1 cellular context compared by ENCODE assay signal in the genomic region with DNA sequence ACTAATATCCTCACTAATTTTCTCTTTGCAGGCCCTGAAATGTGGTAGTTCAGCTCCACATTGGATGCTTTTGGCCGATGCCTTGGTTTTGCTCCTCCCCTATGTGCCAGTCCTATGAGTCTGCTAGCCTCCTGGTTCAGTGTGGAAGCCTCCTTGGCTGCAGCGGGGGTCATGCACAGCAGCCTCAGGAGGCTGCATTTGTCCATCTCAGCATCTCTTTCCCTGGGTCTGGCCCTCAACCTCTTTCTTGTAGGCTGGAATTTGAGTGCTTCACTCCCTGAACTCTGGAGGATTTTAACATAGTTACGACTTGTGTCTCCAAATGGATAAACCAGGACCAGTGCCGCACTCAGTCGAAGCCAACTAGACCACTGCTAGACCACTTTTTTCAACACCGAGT.
TF ChIP-seq lines count a peak whose summit lies in the region.

No MANE protein-coding gene starts in this region.

TF ChIP-seq in GM23338, 12 proteins besides CTCF, POLR2A, EP300 and RAD21 (continued from another document):
- TF ChIP-seq ZNF462 (CRISPR knock-in tag; IDR thresholded peaks at IDR 0.05) (no peak), NANOG (IDR thresholded peaks at IDR 0.05; ENCODE audit: borderline replicate concordance) (no peak), ZNF114 (CRISPR knock-in tag; IDR thresholded peaks at IDR 0.05) (no peak), CREB1 (CRISPR knock-in tag; IDR thresholded peaks at IDR 0.05; ENCODE audit: low read depth) (no peak), POLR2AphosphoS5 (IDR thresholded peaks at IDR 0.05; ENCODE audit: low read depth) (no peak), JUNB (IDR thresholded peaks at IDR 0.05; ENCODE audit: unreplicated experiment) (no peak), ZNF331 (CRISPR knock-in tag; IDR thresholded peaks at IDR 0.05; ENCODE audit: low read depth) (no peak)
